ENCODE assay signal across 1 cellular context in the genomic region with DNA sequence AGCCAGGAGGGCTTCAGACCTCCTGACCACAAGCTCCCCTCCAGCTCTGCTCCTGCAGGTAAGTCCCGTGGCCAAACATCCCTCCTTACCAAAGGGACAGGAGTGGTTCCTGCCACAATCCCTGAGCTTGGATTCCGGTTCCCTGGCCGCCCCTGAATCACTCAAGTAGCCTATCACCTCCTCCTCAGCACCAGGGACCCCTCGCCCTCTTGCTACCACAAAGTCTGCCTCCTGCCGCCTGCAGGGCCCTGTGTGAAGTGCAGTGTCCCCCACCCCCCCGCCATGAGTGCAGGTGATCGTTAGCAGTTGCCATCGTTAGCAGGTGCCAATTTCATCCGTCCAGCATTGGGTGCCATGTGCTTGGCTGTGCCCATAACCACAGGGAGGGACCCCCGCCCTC.
TF ChIP-seq lines count a peak whose summit lies in the region.

No MANE protein-coding gene starts in this region.

TF ChIP-seq in GM12878, 131 proteins besides CTCF, POLR2A, EP300 and RAD21:
- TF ChIP-seq RB1 (IDR thresholded peaks at IDR 0.05; ENCODE audit: borderline replicate concordance) (no peak), TCF7 (IDR thresholded peaks at IDR 0.05; ENCODE audit: borderline replicate concordance) (no peak), STAT3 (IDR thresholded peaks at IDR 0.05; ENCODE audit: low read depth, low read length) (no peak), HDAC6 (IDR thresholded peaks at IDR 0.05; ENCODE audit: unreplicated experiment) (no peak), MEF2B (IDR thresholded peaks at IDR 0.05; ENCODE audit: partially characterized antibody, poor library complexity, severe bottlenecking) (no peak), ZNF24 (IDR thresholded peaks at IDR 0.05) (no peak)
- TF ChIP-seq, protein P1, sequence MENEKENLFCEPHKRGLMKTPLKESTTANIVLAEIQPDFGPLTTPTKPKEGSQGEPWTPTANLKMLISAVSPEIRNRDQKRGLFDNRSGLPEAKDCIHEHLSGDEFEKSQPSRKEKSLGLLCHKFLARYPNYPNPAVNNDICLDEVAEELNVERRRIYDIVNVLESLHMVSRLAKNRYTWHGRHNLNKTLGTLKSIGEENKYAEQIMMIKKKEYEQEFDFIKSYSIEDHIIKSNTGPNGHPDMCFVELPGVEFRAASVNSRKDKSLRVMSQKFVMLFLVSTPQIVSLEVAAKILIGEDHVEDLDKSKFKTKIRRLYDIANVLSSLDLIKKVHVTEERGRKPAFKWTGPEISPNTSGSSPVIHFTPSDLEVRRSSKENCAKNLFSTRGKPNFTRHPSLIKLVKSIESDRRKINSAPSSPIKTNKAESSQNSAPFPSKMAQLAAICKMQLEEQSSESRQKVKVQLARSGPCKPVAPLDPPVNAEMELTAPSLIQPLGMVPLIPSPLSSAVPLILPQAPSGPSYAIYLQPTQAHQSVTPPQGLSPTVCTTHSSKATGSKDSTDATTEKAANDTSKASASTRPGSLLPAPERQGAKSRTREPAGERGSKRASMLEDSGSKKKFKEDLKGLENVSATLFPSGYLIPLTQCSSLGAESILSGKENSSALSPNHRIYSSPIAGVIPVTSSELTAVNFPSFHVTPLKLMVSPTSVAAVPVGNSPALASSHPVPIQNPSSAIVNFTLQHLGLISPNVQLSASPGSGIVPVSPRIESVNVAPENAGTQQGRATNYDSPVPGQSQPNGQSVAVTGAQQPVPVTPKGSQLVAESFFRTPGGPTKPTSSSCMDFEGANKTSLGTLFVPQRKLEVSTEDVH (IDR thresholded peaks at IDR 0.05; ENCODE audit: low read depth, partially characterized antibody), result no peak
- TF ChIP-seq, protein P2, sequence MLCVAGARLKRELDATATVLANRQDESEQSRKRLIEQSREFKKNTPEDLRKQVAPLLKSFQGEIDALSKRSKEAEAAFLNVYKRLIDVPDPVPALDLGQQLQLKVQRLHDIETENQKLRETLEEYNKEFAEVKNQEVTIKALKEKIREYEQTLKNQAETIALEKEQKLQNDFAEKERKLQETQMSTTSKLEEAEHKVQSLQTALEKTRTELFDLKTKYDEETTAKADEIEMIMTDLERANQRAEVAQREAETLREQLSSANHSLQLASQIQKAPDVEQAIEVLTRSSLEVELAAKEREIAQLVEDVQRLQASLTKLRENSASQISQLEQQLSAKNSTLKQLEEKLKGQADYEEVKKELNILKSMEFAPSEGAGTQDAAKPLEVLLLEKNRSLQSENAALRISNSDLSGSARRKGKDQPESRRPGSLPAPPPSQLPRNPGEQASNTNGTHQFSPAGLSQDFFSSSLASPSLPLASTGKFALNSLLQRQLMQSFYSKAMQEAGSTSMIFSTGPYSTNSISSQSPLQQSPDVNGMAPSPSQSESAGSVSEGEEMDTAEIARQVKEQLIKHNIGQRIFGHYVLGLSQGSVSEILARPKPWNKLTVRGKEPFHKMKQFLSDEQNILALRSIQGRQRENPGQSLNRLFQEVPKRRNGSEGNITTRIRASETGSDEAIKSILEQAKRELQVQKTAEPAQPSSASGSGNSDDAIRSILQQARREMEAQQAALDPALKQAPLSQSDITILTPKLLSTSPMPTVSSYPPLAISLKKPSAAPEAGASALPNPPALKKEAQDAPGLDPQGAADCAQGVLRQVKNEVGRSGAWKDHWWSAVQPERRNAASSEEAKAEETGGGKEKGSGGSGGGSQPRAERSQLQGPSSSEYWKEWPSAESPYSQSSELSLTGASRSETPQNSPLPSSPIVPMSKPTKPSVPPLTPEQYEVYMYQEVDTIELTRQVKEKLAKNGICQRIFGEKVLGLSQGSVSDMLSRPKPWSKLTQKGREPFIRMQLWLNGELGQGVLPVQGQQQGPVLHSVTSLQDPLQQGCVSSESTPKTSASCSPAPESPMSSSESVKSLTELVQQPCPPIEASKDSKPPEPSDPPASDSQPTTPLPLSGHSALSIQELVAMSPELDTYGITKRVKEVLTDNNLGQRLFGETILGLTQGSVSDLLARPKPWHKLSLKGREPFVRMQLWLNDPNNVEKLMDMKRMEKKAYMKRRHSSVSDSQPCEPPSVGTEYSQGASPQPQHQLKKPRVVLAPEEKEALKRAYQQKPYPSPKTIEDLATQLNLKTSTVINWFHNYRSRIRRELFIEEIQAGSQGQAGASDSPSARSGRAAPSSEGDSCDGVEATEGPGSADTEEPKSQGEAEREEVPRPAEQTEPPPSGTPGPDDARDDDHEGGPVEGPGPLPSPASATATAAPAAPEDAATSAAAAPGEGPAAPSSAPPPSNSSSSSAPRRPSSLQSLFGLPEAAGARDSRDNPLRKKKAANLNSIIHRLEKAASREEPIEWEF (IDR thresholded peaks at IDR 0.05; ENCODE audit: insufficient replicate concordance, low read depth, low read length), result no peak
- TF ChIP-seq, protein P3, sequence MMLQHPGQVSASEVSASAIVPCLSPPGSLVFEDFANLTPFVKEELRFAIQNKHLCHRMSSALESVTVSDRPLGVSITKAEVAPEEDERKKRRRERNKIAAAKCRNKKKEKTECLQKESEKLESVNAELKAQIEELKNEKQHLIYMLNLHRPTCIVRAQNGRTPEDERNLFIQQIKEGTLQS (IDR thresholded peaks at IDR 0.05; ENCODE audit: borderline replicate concordance, extremely low read depth, low read depth, low read length), result no peak
